12 cellular contexts compared by ENCODE assay signal in the genomic region with DNA sequence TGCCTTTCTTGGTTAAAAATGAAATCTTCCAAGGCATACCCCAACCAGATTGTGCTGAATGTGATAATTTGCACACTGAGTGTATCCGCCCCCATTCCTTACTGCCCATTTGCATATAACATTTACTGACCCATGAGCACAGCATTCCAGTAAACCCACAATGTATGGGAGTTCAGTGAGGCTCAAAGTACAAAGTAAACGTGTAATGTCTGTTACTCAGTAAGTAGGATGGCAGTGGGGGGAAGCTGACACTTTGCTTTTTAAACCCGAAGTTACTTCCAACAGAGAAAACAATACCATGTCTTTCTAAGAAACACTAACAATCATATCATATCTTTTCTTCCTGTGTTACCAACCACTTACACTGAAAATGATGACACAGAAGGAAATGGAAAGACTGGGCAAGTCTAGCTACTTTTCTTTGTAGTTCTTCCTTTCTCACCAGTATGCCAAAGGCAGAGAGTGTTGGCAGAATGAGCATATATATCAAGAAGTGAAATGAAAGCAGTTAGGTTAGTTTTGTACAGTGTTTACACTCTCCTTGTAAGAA. TPM values are rescaled to one million over a fixed set of nuclear protein-coding genes. Genes with fewer than 3 reads are reported as not detected.
DNase-seq lines count a peak whose midpoint lies in the region; ATAC-seq and TF ChIP-seq lines count a peak whose summit lies in the region.
"Had no signal": no experiment of that assay in that cellular context is flagged by ENCODE, and none has a peak within 500 bp of the region (broad histone marks: within the 10 kb centered on the region; RNA-seq: fewer than 3 reads in every experiment).

No MANE protein-coding gene starts in this region.

- no peaks in the 10 kb centered on the region for H3K79me2 ChIP-seq in OCI-LY7 (ENCODE audit: insufficient read depth, low read depth, low read length)

- no peak overlapping the region for H2AFZ ChIP-seq in OCI-LY7 (ENCODE audit: low read length)

- no peaks in the 10 kb centered on the region for H4K20me1 ChIP-seq in OCI-LY7 (ENCODE audit: insufficient read depth, low read length)

- CTCF ChIA-PET in OCI-LY7 (lab: Charles Lee; ENCODE audit: unreplicated experiment): no interaction called here

- no peaks in the 10 kb centered on the region for H3K27me3 ChIP-seq in RWPE2 (ENCODE audit: insufficient read depth, poor library complexity, severe bottlenecking)
- H3K27me3 ChIP-seq: pancreas, suprapubic skin had no signal

- no TSS peak for BruUV-seq in OCI-LY7 (replicated peaks; lab: Mats Ljungman, UMichigan)

- no peak overlapping the region for H3K4me2 ChIP-seq in OCI-LY7 (ENCODE audit: low read length)

- H3K27ac ChIP-seq in RWPE2 (ENCODE audit: poor library complexity, severe bottlenecking): no peak overlapping the region
- no peak overlapping the region for H3K27ac ChIP-seq in OCI-LY7 (ENCODE audit: low read depth, low read length, poor library complexity, severe bottlenecking)
- H3K27ac ChIP-seq: pancreas had no signal

- DNase-seq in HT-29 (ENCODE audit: low spot score) (peak; percentile 73), RWPE2 (ENCODE audit: low spot score) (no peak), epithelial cell of esophagus (ENCODE audit: low read depth) (peak; percentile 35), pons (ENCODE audit: low spot score) (peak; percentile 7), OCI-LY7 (ENCODE audit: low spot score) (no peak), hepatic stellate cell (ENCODE audit: low spot score) (no peak), GM19238 (ENCODE audit: insufficient read length, low spot score) (no peak)
- DNase-seq: DMS79 treated with DMSO at 0.1 percent for 48 hours; pancreas; SIG-M5; stimulated activated CD4-positive, alpha-beta T cell treated with anti-CD3 and anti-CD28 coated beads, Interleukin-4, amount 100 ng/mL, for 24 hours had no signal

- peak; percentile 40; the same call in 2 of the 3 replicates for ATAC-seq in RWPE2 (ENCODE audit: low read depth)
- ATAC-seq: pancreas had no signal

- H3K4me1 ChIP-seq in RWPE2 (ENCODE audit: insufficient read depth, poor library complexity, severe bottlenecking) (peaks cover 2% of the 10 kb centered on the region), OCI-LY7 (ENCODE audit: insufficient read depth, low read length, poor library complexity, severe bottlenecking) (no peaks in the 10 kb centered on the region)
- H3K4me1 ChIP-seq: suprapubic skin had no signal

- H3K4me3 ChIP-seq in RWPE2 (ENCODE audit: severe bottlenecking) (no peak overlapping the region), epithelial cell of esophagus (ENCODE audit: low read length) (no peak overlapping the region), OCI-LY7 (ENCODE audit: low read depth, low read length, poor library complexity, severe bottlenecking) (no peak overlapping the region)
- H3K4me3 ChIP-seq: pancreas, suprapubic skin had no signal

- H3K9me2 ChIP-seq in OCI-LY7 (ENCODE audit: insufficient read depth, low read length): no peaks in the 10 kb centered on the region

- H3K36me3 ChIP-seq in RWPE2 (ENCODE audit: low read depth): no peaks in the 10 kb centered on the region
- no peaks in the 10 kb centered on the region for H3K36me3 ChIP-seq in OCI-LY7 (ENCODE audit: insufficient read depth, low read length)
- H3K36me3 ChIP-seq: pancreas, suprapubic skin had no signal

- TF ChIP-seq CTCF in RWPE2 (IDR thresholded peaks at IDR 0.05; ENCODE audit: poor library complexity, severe bottlenecking) (no peak), epithelial cell of esophagus (IDR thresholded peaks at IDR 0.05; ENCODE audit: insufficient read depth, low read depth, low read length, missing control alignments) (no peak), OCI-LY7 (conservative IDR thresholded peaks at IDR 0.05; ENCODE audit: low read length) (no peak)

- intact Hi-C loops in OCI-LY7 (cut with micrococcal nuclease; ENCODE audit: unreplicated experiment): no loop called here

- POLR2A ChIA-PET in OCI-LY7 (lab: Charles Lee): interaction anchor here (0.5 to 1.0 kb wide), 2 partner anchors 8 to 973 kb away, joined by 3 to 4 read pairs; no protein-coding TSS in a partner anchor

- H3K9me3 ChIP-seq in RWPE2 (ENCODE audit: severe bottlenecking) (no peaks in the 10 kb centered on the region), OCI-LY7 (ENCODE audit: low read length) (no peaks in the 10 kb centered on the region)
- H3K9me3 ChIP-seq: pancreas, suprapubic skin had no signal

RNA-seq across cellular contexts. Expression of a gene that starts 27.1 kb away (rescaled TPM):
- total RNA-seq in HT-29 (2014; rRNA removed; shearing (Covaris generic)): 21.1 and 22.2 TPM in 2 replicates
- total RNA-seq in OCI-LY7 (2014; rRNA removed; shearing (Covaris generic)): not detected in 2 replicates
- not detected in 2 replicates for total RNA-seq in OCI-LY7 (2022)

RNA-seq across cellular contexts. Expression of a gene that starts 34.0 kb away (rescaled TPM):
- not detected in 2 replicates for total RNA-seq in HT-29 (2014; rRNA removed; shearing (Covaris generic))
- not detected in 2 replicates for total RNA-seq in OCI-LY7 (2014; rRNA removed; shearing (Covaris generic))
- total RNA-seq in OCI-LY7 (2022): not detected in 2 replicates
- total RNA-seq: pancreas, suprapubic skin had no signal

Comparison
In these comparisons a context has a peak if more than half of its experiments do, and no peak if none do; other contexts are left out.
1. DNase-seq: peak in HT-29 (single experiment), epithelial cell of esophagus (single experiment) and pons (single experiment); none in RWPE2 (single experiment), OCI-LY7 (single experiment), hepatic stellate cell (single experiment) and GM19238 (single experiment).
2. RNA of a gene that starts 27.1 kb away (total RNA-seq): 21.1 to 22.2 TPM in HT-29; not detected in OCI-LY7; every median in the first group is over 10 times any median in the second.